1 cellular context compared by ENCODE assay signal in the genomic region with DNA sequence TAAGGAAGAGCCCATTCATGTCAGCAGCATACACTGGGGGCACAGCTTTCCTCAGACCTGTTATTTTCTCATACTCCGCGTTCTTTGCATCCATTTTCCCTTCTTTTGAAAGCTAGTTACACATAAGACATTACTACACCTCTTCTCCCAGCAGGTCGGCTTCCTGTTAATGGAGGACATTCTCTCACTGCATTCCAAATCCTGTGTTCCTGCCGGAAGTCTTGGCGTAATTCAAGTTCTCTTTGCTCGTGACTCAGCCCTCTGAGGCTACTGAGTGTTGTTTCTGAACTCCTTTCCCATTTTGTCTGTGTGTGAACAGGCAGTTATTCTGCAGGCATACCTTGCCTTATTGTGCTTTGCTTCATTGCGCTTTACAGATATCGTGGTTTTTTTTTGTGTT.
TF ChIP-seq lines count a peak whose summit lies in the region.

No MANE protein-coding gene starts in this region.

TF ChIP-seq in IMR-90, 13 proteins besides CTCF, POLR2A, EP300 and RAD21 (continued from another document):
- TF ChIP-seq, protein P1, sequence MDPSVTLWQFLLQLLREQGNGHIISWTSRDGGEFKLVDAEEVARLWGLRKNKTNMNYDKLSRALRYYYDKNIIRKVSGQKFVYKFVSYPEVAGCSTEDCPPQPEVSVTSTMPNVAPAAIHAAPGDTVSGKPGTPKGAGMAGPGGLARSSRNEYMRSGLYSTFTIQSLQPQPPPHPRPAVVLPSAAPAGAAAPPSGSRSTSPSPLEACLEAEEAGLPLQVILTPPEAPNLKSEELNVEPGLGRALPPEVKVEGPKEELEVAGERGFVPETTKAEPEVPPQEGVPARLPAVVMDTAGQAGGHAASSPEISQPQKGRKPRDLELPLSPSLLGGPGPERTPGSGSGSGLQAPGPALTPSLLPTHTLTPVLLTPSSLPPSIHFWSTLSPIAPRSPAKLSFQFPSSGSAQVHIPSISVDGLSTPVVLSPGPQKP (IDR thresholded peaks at IDR 0.05; ENCODE audit: borderline replicate concordance, low read depth, low read length), result no peak
- TF ChIP-seq MAFK (IDR thresholded peaks at IDR 0.05; ENCODE audit: low read depth, low read length) (no peak), CEBPB (IDR thresholded peaks at IDR 0.05; ENCODE audit: low read depth, low read length) (no peak), MAZ (IDR thresholded peaks at IDR 0.05; ENCODE audit: borderline replicate concordance, low read depth, low read length) (no peak)
